ENCODE assay signal across 21 cellular contexts in the genomic region with DNA sequence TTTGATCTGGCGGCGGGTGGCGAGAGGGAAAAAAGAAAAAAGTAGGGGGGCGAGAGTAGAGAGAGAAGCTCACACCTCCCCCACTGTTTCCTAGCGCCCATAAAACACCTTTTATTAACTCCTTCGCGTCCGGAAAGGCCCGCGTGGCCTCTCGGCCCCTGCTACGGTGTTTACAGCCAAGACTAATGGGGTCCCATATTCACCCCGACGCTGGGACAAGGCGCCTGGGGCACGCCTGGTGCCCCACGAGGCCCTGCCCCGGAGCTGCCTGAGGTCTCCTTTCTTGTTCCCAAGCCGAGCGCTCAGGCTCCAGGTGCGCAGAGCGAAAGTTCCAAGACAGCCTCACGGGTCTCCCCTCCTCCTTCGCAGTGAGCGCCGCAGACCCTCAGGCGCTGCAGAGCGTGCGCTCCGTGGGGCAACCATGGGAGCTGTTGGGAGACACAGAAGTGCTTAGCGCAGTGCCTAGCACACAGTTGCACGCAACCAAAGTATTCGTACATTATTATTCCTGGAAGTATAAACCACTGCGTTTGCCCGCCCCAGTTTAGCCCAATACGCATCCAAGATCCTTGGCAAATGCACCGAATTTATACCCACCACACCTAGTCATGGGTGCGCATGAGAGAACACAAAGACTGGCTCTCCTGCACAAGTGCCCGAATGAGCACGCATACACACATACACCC. TPM values are rescaled to one million over a fixed set of nuclear protein-coding genes. Genes with fewer than 3 reads are reported as not detected.
DNase-seq lines count a peak whose midpoint lies in the region; ATAC-seq, FAIRE-seq and TF ChIP-seq lines count a peak whose summit lies in the region.
"Had no signal": no experiment of that assay in that cellular context is flagged by ENCODE, and none has a peak within 500 bp of the region (broad histone marks: within the 10 kb centered on the region; RNA-seq: fewer than 3 reads in every experiment).

No MANE protein-coding gene starts in this region.

- no peak overlapping the region for H3K4me2 ChIP-seq in HepG2 (ENCODE audit: low read depth, low read length)

- CTCF ChIA-PET in HepG2 (lab: Yijun Ruan, JAX; ENCODE audit: low intra/inter-chr PET ratio, low total read pairs): no interaction called here

- POLR2A ChIA-PET in HepG2 (lab: Yijun Ruan, JAX): no interaction called here

- no peaks in the 10 kb centered on the region for H3K36me3 Mint-ChIP-seq in activated naive CD4-positive, alpha-beta T cell treated with anti-CD3 and anti-CD28 coated beads, Interleukin-2, amount 50 U/mL, for 24 hours
- no peaks in the 10 kb centered on the region for H3K36me3 Mint-ChIP-seq in activated naive CD8-positive, alpha-beta T cell treated with anti-CD3 and anti-CD28 coated beads, Interleukin-2, amount 50 U/mL, for 24 hours (ENCODE audit: low read depth)
- H3K36me3 Mint-ChIP-seq in stimulated activated naive B cell treated with anti-CD40 and anti-IgM and Interleukin-4, amounts not matched to agents 10 μg/mL and 1 μg/mL and 100 μg/mL, for 72 hours: peaks cover 4 to 7% of the 10 kb centered on the region in 2 donors

- H4K20me1 ChIP-seq in HepG2 (ENCODE audit: insufficient read depth, low read length): no peaks in the 10 kb centered on the region

- in situ Hi-C loops in HepG2 (cut with HindIII; ENCODE audit: extremely low pct_ligation_motif_present, low pct_unique_long_range_greater_than_20kb) (no loop called here), brain microvascular endothelial cell (cut with HindIII; ENCODE audit: low pct_ligation_motif_present, low sequenced_read_pairs) (no loop called here)

- no peak for TF ChIP-seq POLR2A in HepG2 (IDR thresholded peaks at IDR 0.05; ENCODE audit: insufficient read depth in 1 of 2, low read depth in 2 of 2, low read length in 2 of 2)

- no peak for FAIRE-seq in HepG2 (lab: Jason Lieb, UNC)
- FAIRE-seq: RCC 7860 had no signal

- TF ChIP-seq CTCF in HepG2 (CRISPR knock-in tag; IDR thresholded peaks at IDR 0.05) (no peak), brain microvascular endothelial cell (IDR thresholded peaks at IDR 0.05; ENCODE audit: low read depth, low read length, missing control alignments) (no peak)

- H3K4me1 ChIP-seq in HepG2 (ENCODE audit: insufficient read depth, low read length): peaks cover 19% of the 10 kb centered on the region
- H3K4me1 ChIP-seq: foreskin keratinocyte had no signal

- H3K4me3 Mint-ChIP-seq in activated naive CD4-positive, alpha-beta T cell treated with anti-CD3 and anti-CD28 coated beads, Interleukin-2, amount 50 U/mL, for 24 hours: peak overlapping the region; percentile 66
- H3K4me3 Mint-ChIP-seq in activated naive CD8-positive, alpha-beta T cell treated with anti-CD3 and anti-CD28 coated beads, Interleukin-2, amount 50 U/mL, for 24 hours: peak overlapping the region; percentile 42
- H3K4me3 Mint-ChIP-seq in stimulated activated naive B cell treated with anti-CD40 and anti-IgM and Interleukin-4, amounts not matched to agents 10 μg/mL and 1 μg/mL and 100 μg/mL, for 72 hours: peak overlapping the region; percentile 30
- H3K4me3 Mint-ChIP-seq: activated CD4-positive, alpha-beta memory T cell treated with anti-CD3 and anti-CD28 coated beads, Interleukin-2, amount 10 ng/mL, durations not matched to agents 7 days and 5 days had no signal

- no peak for ATAC-seq in activated naive CD8-positive, alpha-beta T cell treated with anti-CD3 and anti-CD28 coated beads, Interleukin-2, amount 50 U/mL, for 24 hours
- no peak for ATAC-seq in stimulated activated naive B cell treated with anti-CD40 and anti-IgM and Interleukin-4, amounts not matched to agents 10 μg/mL and 1 μg/mL and 100 μg/mL, for 72 hours (replicated peaks)
- ATAC-seq in HG03571 (IDR thresholded peaks at IDR 0.05; ENCODE audit: unreplicated experiment): no peak
- no peak for ATAC-seq in HepG2
- ATAC-seq: foreskin keratinocyte, left colon had no signal

- peaks cover 45% of the 10 kb centered on the region for H3K4me1 Mint-ChIP-seq in activated naive CD4-positive, alpha-beta T cell treated with anti-CD3 and anti-CD28 coated beads, Interleukin-2, amount 50 U/mL, for 24 hours
- peaks cover 45% of the 10 kb centered on the region for H3K4me1 Mint-ChIP-seq in activated naive CD8-positive, alpha-beta T cell treated with anti-CD3 and anti-CD28 coated beads, Interleukin-2, amount 50 U/mL, for 24 hours
- H3K4me1 Mint-ChIP-seq in stimulated activated naive B cell treated with anti-CD40 and anti-IgM and Interleukin-4, amounts not matched to agents 10 μg/mL and 1 μg/mL and 100 μg/mL, for 72 hours: peaks cover 35 to 53% of the 10 kb centered on the region in 2 donors

- 39% methylated on average over 33 of the region's 40 CpGs for WGBS in HepG2 (ENCODE audit: low lambda C conversion rate)

- intact Hi-C loops in HepG2 (cut with micrococcal nuclease; ENCODE audit: unreplicated experiment): no loop called here

- H3K27me3 ChIP-seq in HepG2 (ENCODE audit: control insufficient read depth in 1 of 2, insufficient read depth in 2 of 2, low read length in 2 of 2) (peaks cover 7 to 86% of the 10 kb centered on the region in 2 experiments; a peak in 4 of 5 replicates), brain microvascular endothelial cell (replicated peaks) (peaks cover 91% of the 10 kb centered on the region)

- TF ChIP-seq EP300 in HepG2 (IDR thresholded peaks at IDR 0.05; ENCODE audit: low read depth in 2 of 2, low read length in 2 of 2) (no peak), HepG2 (CRISPR knock-in tag; IDR thresholded peaks at IDR 0.05; ENCODE audit: borderline replicate concordance) (no peak)

- no peaks in the 10 kb centered on the region for H3K9me3 Mint-ChIP-seq in activated naive CD4-positive, alpha-beta T cell treated with anti-CD3 and anti-CD28 coated beads, Interleukin-2, amount 50 U/mL, for 24 hours
- H3K9me3 Mint-ChIP-seq in activated naive CD8-positive, alpha-beta T cell treated with anti-CD3 and anti-CD28 coated beads, Interleukin-2, amount 50 U/mL, for 24 hours: no peaks in the 10 kb centered on the region
- peaks cover 0 to 1% of the 10 kb centered on the region in 2 donors for H3K9me3 Mint-ChIP-seq in stimulated activated naive B cell treated with anti-CD40 and anti-IgM and Interleukin-4, amounts not matched to agents 10 μg/mL and 1 μg/mL and 100 μg/mL, for 72 hours
- H3K9me3 Mint-ChIP-seq: activated CD4-positive, alpha-beta memory T cell treated with anti-CD3 and anti-CD28 coated beads, Interleukin-2, amount 10 ng/mL, durations not matched to agents 7 days and 5 days had no signal

- no peak overlapping the region for H3K9ac ChIP-seq in HepG2 (ENCODE audit: insufficient read depth, low read depth, low read length)

- no peak overlapping the region for H3K27ac ChIP-seq in HepG2 (ENCODE audit: extremely low read length, insufficient read depth, low read length)
- H3K27ac ChIP-seq in brain microvascular endothelial cell: no peak overlapping the region
- H3K27ac ChIP-seq: dorsolateral prefrontal cortex, foreskin keratinocyte, uterus had no signal

- H3K9me3 ChIP-seq in HepG2 (ENCODE audit: low read length): no peaks in the 10 kb centered on the region
- H3K9me3 ChIP-seq: uterus had no signal

- H3K36me3 ChIP-seq in HepG2 (replicated peaks in 1 of 2; ENCODE audit: control insufficient read depth in 1 of 2, insufficient read depth in 2 of 2, low read length in 2 of 2) (no peaks in the 10 kb centered on the region), brain microvascular endothelial cell (replicated peaks) (no peaks in the 10 kb centered on the region)
- H3K36me3 ChIP-seq: uterus had no signal

- H2AFZ ChIP-seq in HepG2 (ENCODE audit: low read length): no peak overlapping the region

- H3K4me3 ChIP-seq in HepG2 (replicated peaks in 1 of 3; ENCODE audit: insufficient read depth in 1 of 3, low read depth in 2 of 3, low read length in 3 of 3) (no peak overlapping the region), brain microvascular endothelial cell (ENCODE audit: low read depth, low read length) (no peak overlapping the region)
- H3K4me3 ChIP-seq: dorsolateral prefrontal cortex, uterus had no signal

- H3K27me3 Mint-ChIP-seq in activated naive CD4-positive, alpha-beta T cell treated with anti-CD3 and anti-CD28 coated beads, Interleukin-2, amount 50 U/mL, for 24 hours: peaks cover 57% of the 10 kb centered on the region
- peaks cover 82% of the 10 kb centered on the region for H3K27me3 Mint-ChIP-seq in activated naive CD8-positive, alpha-beta T cell treated with anti-CD3 and anti-CD28 coated beads, Interleukin-2, amount 50 U/mL, for 24 hours
- H3K27me3 Mint-ChIP-seq in stimulated activated naive B cell treated with anti-CD40 and anti-IgM and Interleukin-4, amounts not matched to agents 10 μg/mL and 1 μg/mL and 100 μg/mL, for 72 hours: peaks cover 71 to 88% of the 10 kb centered on the region in 2 donors

- no TSS peak for BruUV-seq in HepG2 (replicated peaks; lab: Mats Ljungman, UMichigan)

- no peak for DNase-seq in activated naive CD4-positive, alpha-beta T cell treated with Interleukin-2 at 50 U/mL for 16 hours
- no peak for DNase-seq in activated naive CD8-positive, alpha-beta T cell treated with anti-CD3 and anti-CD28 coated beads, Interleukin-2, amount 50 U/mL, for 24 hours
- DNase-seq in islet precursor cell (peak; percentile 77), HepG2 (ENCODE audit: low spot score) (no peak), brain microvascular endothelial cell (no peak)
- no peak for DNase-seq in stimulated activated naive B cell treated with anti-CD40 and anti-IgM and Interleukin-4, amounts not matched to agents 10 μg/mL and 1 μg/mL and 100 μg/mL, for 72 hours
- DNase-seq: activated CD4-positive, alpha-beta memory T cell treated with anti-CD3 and anti-CD28 coated beads, Interleukin-2, amount 10 ng/mL, durations not matched to agents 7 days and 5 days; DMS53; dorsolateral prefrontal cortex; foreskin keratinocyte; KG1; left colon; NCI-H1436; NCI-H524 treated with DMSO at 0.1 percent for 48 hours; nucleus accumbens; T-helper 9 cell; uterus had no signal

- H3K79me2 ChIP-seq in HepG2 (ENCODE audit: insufficient read depth, low read length): no peaks in the 10 kb centered on the region

- no peak overlapping the region for H3K27ac Mint-ChIP-seq in activated naive CD4-positive, alpha-beta T cell treated with anti-CD3 and anti-CD28 coated beads, Interleukin-2, amount 50 U/mL, for 24 hours
- no peak overlapping the region for H3K27ac Mint-ChIP-seq in activated naive CD8-positive, alpha-beta T cell treated with anti-CD3 and anti-CD28 coated beads, Interleukin-2, amount 50 U/mL, for 24 hours
- peak overlapping the region; percentile 71 for H3K27ac Mint-ChIP-seq in stimulated activated naive B cell treated with anti-CD40 and anti-IgM and Interleukin-4, amounts not matched to agents 10 μg/mL and 1 μg/mL and 100 μg/mL, for 72 hours

- TF ChIP-seq RAD21 in HepG2 (CRISPR knock-in tag; IDR thresholded peaks at IDR 0.05): no peak

RNA-seq across cellular contexts. Expression of gene HAND1, which starts 4.3 kb away (rescaled TPM):
- not detected in 2 replicates for total RNA-seq in HepG2 (2016; rRNA removed; fragmentation: Illumina TruSeq; extraction: Trizol)
- not detected in 2 replicates for total RNA-seq in HepG2 (2016; cell fraction: cytosol; rRNA removed; fragmentation: Illumina TruSeq; extraction: Trizol; ENCODE audit: low read depth)
- not detected in 2 replicates for total RNA-seq in HepG2 (2016; cell fraction: insoluble cytoplasmic fraction; rRNA removed; fragmentation: Illumina TruSeq; extraction: Trizol)
- total RNA-seq in HepG2 (2016; cell fraction: membrane; rRNA removed; fragmentation: Illumina TruSeq; extraction: Trizol): not detected in 2 replicates
- total RNA-seq in HepG2 (2016; cell fraction: nucleus; rRNA removed; fragmentation: Illumina TruSeq; extraction: Trizol): not detected in 2 replicates
- polyA plus RNA-seq in HepG2 (2011; rRNA removed): not detected in 2 replicates
- polyA plus RNA-seq in HepG2 (2011; cell fraction: cytosol; rRNA removed): not detected in 2 replicates
- not detected in 2 replicates for polyA plus RNA-seq in HepG2 (2011; cell fraction: nucleus; rRNA removed)
- not detected in 2 replicates for polyA plus RNA-seq in HepG2 (2012)
- polyA plus RNA-seq in HepG2 (2016; cell fraction: cytosol; fragmentation: Illumina TruSeq; extraction: Trizol; ENCODE audit: low read depth): not detected in 2 replicates
- polyA plus RNA-seq in HepG2 (2016; cell fraction: insoluble cytoplasmic fraction; fragmentation: Illumina TruSeq; extraction: Trizol; ENCODE audit: low read depth): not detected in 2 replicates
- polyA plus RNA-seq in HepG2 (2016; cell fraction: membrane; fragmentation: Illumina TruSeq; extraction: Trizol; ENCODE audit: low read depth): not detected in 2 replicates
- not detected in 2 replicates for polyA plus RNA-seq in HepG2 (2016; cell fraction: nucleus; fragmentation: Illumina TruSeq; extraction: Trizol; ENCODE audit: insufficient read depth, low read depth)
- not detected in 2 replicates for polyA minus RNA-seq in HepG2 (2011; rRNA and poly(A)+ RNA removed; ENCODE audit: low replicate concordance)
- not detected in 2 replicates for polyA minus RNA-seq in HepG2 (2011; cell fraction: cytosol; rRNA and poly(A)+ RNA removed)
- polyA minus RNA-seq in HepG2 (2011; cell fraction: nucleus; rRNA and poly(A)+ RNA removed): not detected in 2 replicates
- total RNA-seq: activated CD4-positive, alpha-beta memory T cell treated with anti-CD3 and anti-CD28 coated beads, Interleukin-2, amount 10 ng/mL, durations not matched to agents 7 days and 5 days; foreskin keratinocyte had no signal
- polyA plus RNA-seq: adipose tissue had no signal

RNA-seq across cellular contexts. Expression of gene SAP30L, which starts 27.9 kb away (rescaled TPM):
- total RNA-seq in HepG2 (2016; rRNA removed; fragmentation: Illumina TruSeq; extraction: Trizol): 35.1 and 37.2 TPM in 2 replicates
- 43.5 and 52.9 TPM in 2 replicates for total RNA-seq in HepG2 (2016; cell fraction: cytosol; rRNA removed; fragmentation: Illumina TruSeq; extraction: Trizol; ENCODE audit: low read depth)
- total RNA-seq in HepG2 (2016; cell fraction: insoluble cytoplasmic fraction; rRNA removed; fragmentation: Illumina TruSeq; extraction: Trizol): 29.8 and 32.1 TPM in 2 replicates
- 68.1 and 69.8 TPM in 2 replicates for total RNA-seq in HepG2 (2016; cell fraction: membrane; rRNA removed; fragmentation: Illumina TruSeq; extraction: Trizol)
- total RNA-seq in HepG2 (2016; cell fraction: nucleus; rRNA removed; fragmentation: Illumina TruSeq; extraction: Trizol): 18.6 and 21.2 TPM in 2 replicates
- 22.7 and 27.9 TPM in 2 replicates for polyA plus RNA-seq in HepG2 (2011; rRNA removed)
- polyA plus RNA-seq in HepG2 (2011; cell fraction: cytosol; rRNA removed): 13.3 and 17.8 TPM in 2 replicates
- polyA plus RNA-seq in HepG2 (2011; cell fraction: nucleus; rRNA removed): 11.4 and 19.9 TPM in 2 replicates
- 25.2 and 38.3 TPM in 2 replicates for polyA plus RNA-seq in HepG2 (2012)
- 53.9 and 56.6 TPM in 2 replicates for polyA plus RNA-seq in HepG2 (2016; cell fraction: cytosol; fragmentation: Illumina TruSeq; extraction: Trizol; ENCODE audit: low read depth)
- 37.5 and 38.4 TPM in 2 replicates for polyA plus RNA-seq in HepG2 (2016; cell fraction: insoluble cytoplasmic fraction; fragmentation: Illumina TruSeq; extraction: Trizol; ENCODE audit: low read depth)
- polyA plus RNA-seq in HepG2 (2016; cell fraction: membrane; fragmentation: Illumina TruSeq; extraction: Trizol; ENCODE audit: low read depth): 62.1 and 69.0 TPM in 2 replicates
- 35.7 and 47.1 TPM in 2 replicates for polyA plus RNA-seq in HepG2 (2016; cell fraction: nucleus; fragmentation: Illumina TruSeq; extraction: Trizol; ENCODE audit: insufficient read depth, low read depth)
- 6.8 and 18.8 TPM in 2 replicates for polyA minus RNA-seq in HepG2 (2011; rRNA and poly(A)+ RNA removed; ENCODE audit: low replicate concordance)
- polyA minus RNA-seq in HepG2 (2011; cell fraction: cytosol; rRNA and poly(A)+ RNA removed): 7.7 and 13.8 TPM in 2 replicates
- 8.1 and 9.5 TPM in 2 replicates for polyA minus RNA-seq in HepG2 (2011; cell fraction: nucleus; rRNA and poly(A)+ RNA removed)
